ENCODE assay signal across 8 cellular contexts in genomic region chr14:53151867-53152626, GRCh38. TPM values are rescaled to one million over a fixed set of nuclear protein-coding genes. Genes with fewer than 3 reads are reported as not detected.
A peak's percentile ranks its signal among the peaks of the same experiment; 100 is the strongest.
DNase-seq lines count a peak whose midpoint lies in the region; ATAC-seq and TF ChIP-seq lines count a peak whose summit lies in the region.

No MANE protein-coding gene starts in this region.

- TF ChIP-seq EP300 in SK-N-SH (IDR thresholded peaks at IDR 0.05; ENCODE audit: borderline replicate concordance in 1 of 2, low read depth in 1 of 2, low read length in 1 of 2) = no peak

- 1% methylated on average over 24 of the region's 57 CpGs for WGBS in SK-N-SH (ENCODE audit: low lambda C conversion rate)
- WGBS in heart left ventricle, 4 donors = 0 to 1% (median 0%) methylated on average over 39 to 57 of the region's 57 CpGs
- WGBS in urinary bladder = under 1% methylated on average over 57 of the region's 57 CpGs

- H3K9me3 Mint-ChIP-seq in activated naive CD8-positive, alpha-beta T cell treated with anti-CD3 and anti-CD28 coated beads, Interleukin-2, amount 50 U/mL, for 24 hours = no peaks in the 10 kb centered on the region
- peaks cover under 1% of the 10 kb centered on the region for H3K9me3 Mint-ChIP-seq in progenitor cell of endocrine pancreas (ENCODE audit: low read depth)

- H3K9ac ChIP-seq in SK-N-SH = peak overlapping the region; percentile 74

- H3K4me1 Mint-ChIP-seq in activated naive CD8-positive, alpha-beta T cell treated with anti-CD3 and anti-CD28 coated beads, Interleukin-2, amount 50 U/mL, for 24 hours = peaks cover 52% of the 10 kb centered on the region
- peaks cover 14% of the 10 kb centered on the region for H3K4me1 Mint-ChIP-seq in progenitor cell of endocrine pancreas (ENCODE audit: low read depth)

- H3K4me3 ChIP-seq in Jurkat, Clone E6-1 (ENCODE audit: low read length) = peak overlapping the region; percentile 70
- H3K4me3 ChIP-seq in SK-N-SH (ENCODE audit: low read depth in 2 of 2, low read length in 1 of 2) (peak overlapping the region; percentile 90 to 94), heart left ventricle (peak overlapping the region; percentile 58 to 96 (median 88)), urinary bladder (ENCODE audit: low read depth, low read length) (peak overlapping the region; percentile 73)

- peak overlapping the region; percentile 61 to 72; a peak in 3 of 4 replicates for H3K27ac ChIP-seq in SK-N-SH (ENCODE audit: low read depth in 2 of 2, low read length in 1 of 2)
- H3K27ac ChIP-seq in heart left ventricle = peak overlapping the region; percentile 80 to 95 (median 89)
- peak overlapping the region; percentile 94 for H3K27ac ChIP-seq in urinary bladder (ENCODE audit: low read depth)

- intact Hi-C loops in heart left ventricle (cut with DNase I) = loop anchor here in 2 of 10 donors (5.0 to 10.0 kb wide), 4 partner anchors 143 to 447 kb away; partner anchors contain the start of gene PSMC6 (in 1 of the 2)

- no peak for TF ChIP-seq POLR2A in heart left ventricle (IDR thresholded peaks at IDR 0.05)

- no peaks in the 10 kb centered on the region for H3K9me3 ChIP-seq in SK-N-SH
- H3K9me3 ChIP-seq in heart left ventricle = no peaks in the 10 kb centered on the region

- H3F3A ChIP-seq in SK-N-SH (replicated peaks; ENCODE audit: insufficient read depth) = peaks cover 7% of the 10 kb centered on the region

- H2AFZ ChIP-seq in SK-N-SH (ENCODE audit: low read depth) = peak overlapping the region; percentile 84

- no peaks in the 10 kb centered on the region for H3K36me3 ChIP-seq in SK-N-SH (replicated peaks in 1 of 2; ENCODE audit: control insufficient read depth in 1 of 2, insufficient read depth in 2 of 2, low read length in 1 of 2)
- no peaks in the 10 kb centered on the region for H3K36me3 ChIP-seq in heart left ventricle
- no peaks in the 10 kb centered on the region for H3K36me3 ChIP-seq in urinary bladder (ENCODE audit: insufficient read depth)

- POLR2A ChIA-PET in SK-N-SH (lab: Yijun Ruan, JAX) = interaction anchor here (1.1 to 2.8 kb wide), 5 partner anchors 10 to 201 kb away, joined by 3 to 8 read pairs (median 7); partner anchors contain the start of gene FERMT2

- peak; percentile 23; the same call in 1 of the 2 replicates for TF ChIP-seq RAD21 in SK-N-SH (IDR thresholded peaks at IDR 0.05; ENCODE audit: low read length)

- ATAC-seq in GM21528 (IDR thresholded peaks at IDR 0.05; ENCODE audit: low FRiP score, unreplicated experiment) = peak; percentile 19
- peak; percentile 43 for ATAC-seq in activated naive CD8-positive, alpha-beta T cell treated with anti-CD3 and anti-CD28 coated beads, Interleukin-2, amount 50 U/mL, for 24 hours
- ATAC-seq in heart left ventricle = peak; percentile 21 to 64 (median 62)

- no peaks in the 10 kb centered on the region for H3K27me3 Mint-ChIP-seq in activated naive CD8-positive, alpha-beta T cell treated with anti-CD3 and anti-CD28 coated beads, Interleukin-2, amount 50 U/mL, for 24 hours
- no peaks in the 10 kb centered on the region for H3K27me3 Mint-ChIP-seq in progenitor cell of endocrine pancreas

- H3K27ac Mint-ChIP-seq in activated naive CD8-positive, alpha-beta T cell treated with anti-CD3 and anti-CD28 coated beads, Interleukin-2, amount 50 U/mL, for 24 hours = peak overlapping the region; percentile 97
- peak overlapping the region; percentile 35 for H3K27ac Mint-ChIP-seq in progenitor cell of endocrine pancreas

- no peaks in the 10 kb centered on the region; the same call in 1 of the 2 replicates for H4K20me1 ChIP-seq in SK-N-SH (ENCODE audit: insufficient read depth)

- peak overlapping the region; percentile 100 for H3K4me3 Mint-ChIP-seq in activated naive CD8-positive, alpha-beta T cell treated with anti-CD3 and anti-CD28 coated beads, Interleukin-2, amount 50 U/mL, for 24 hours
- peak overlapping the region; percentile 93 for H3K4me3 Mint-ChIP-seq in progenitor cell of endocrine pancreas (ENCODE audit: low read depth)

- peaks cover 47% of the 10 kb centered on the region for H3K79me2 ChIP-seq in SK-N-SH (ENCODE audit: insufficient read depth)

- CTCF ChIA-PET in SK-N-SH (lab: Yijun Ruan, JAX) = interaction anchor here (0.7 to 1.9 kb wide), 9 partner anchors 10 to 154 kb away, joined by 3 to 5 read pairs (median 5); no protein-coding TSS in a partner anchor

- H3K27me3 ChIP-seq in SK-N-SH (ENCODE audit: insufficient read depth) (no peaks in the 10 kb centered on the region), heart left ventricle (no peaks in the 10 kb centered on the region)

- H3K9me2 ChIP-seq in SK-N-SH = no peaks in the 10 kb centered on the region

- peaks cover 12% of the 10 kb centered on the region for H3K36me3 Mint-ChIP-seq in activated naive CD8-positive, alpha-beta T cell treated with anti-CD3 and anti-CD28 coated beads, Interleukin-2, amount 50 U/mL, for 24 hours (ENCODE audit: low read depth)
- H3K36me3 Mint-ChIP-seq in progenitor cell of endocrine pancreas (ENCODE audit: insufficient read depth) = peaks cover under 1% of the 10 kb centered on the region

- DNase-seq in DMS153 (lab: John Stamatoyannopoulos, UW) = peak; percentile 24
- DNase-seq in Jurkat, Clone E6-1 (ENCODE audit: low read depth, low spot score) = no peak
- DNase-seq in SK-N-SH = peak; percentile 81
- DNase-seq in activated naive CD8-positive, alpha-beta T cell treated with anti-CD3 and anti-CD28 coated beads, Interleukin-2, amount 50 U/mL, for 24 hours = peak; percentile 70
- DNase-seq in heart left ventricle = peak; percentile 43 to 81 (median 57)
- DNase-seq in progenitor cell of endocrine pancreas (ENCODE audit: low spot score, unreplicated experiment) = peak; percentile 25

- H3K4me1 ChIP-seq in SK-N-SH (ENCODE audit: control insufficient read depth in 1 of 2, insufficient read depth in 2 of 2, low read depth in 1 of 2, low read length in 1 of 2) = peaks cover 0 to 18% of the 10 kb centered on the region in 2 experiments; a peak in 2 of 4 replicates
- peaks cover 0 to 52% (median 15%) of the 10 kb centered on the region in 12 donors for H3K4me1 ChIP-seq in heart left ventricle
- peaks cover 2% of the 10 kb centered on the region for H3K4me1 ChIP-seq in urinary bladder (ENCODE audit: insufficient read depth)

- peak; percentile 37; the same call in 1 of the 2 replicates for TF ChIP-seq CTCF in SK-N-SH (IDR thresholded peaks at IDR 0.05)
- peak in 2 of 12 donors; percentile 7 to 14 for TF ChIP-seq CTCF in heart left ventricle (IDR thresholded peaks at IDR 0.05)
- peak; percentile 38 for TF ChIP-seq CTCF in progenitor cell of endocrine pancreas (IDR thresholded peaks at IDR 0.05; ENCODE audit: unreplicated experiment)

- H3K4me2 ChIP-seq in SK-N-SH = peak overlapping the region; percentile 97

TF ChIP-seq in SK-N-SH, 30 proteins besides CTCF, POLR2A, EP300 and RAD21:
- no peak for TF ChIP-seq GATA2 (CRISPR knock-in tag; IDR thresholded peaks at IDR 0.05)
- TF ChIP-seq MAX (IDR thresholded peaks at IDR 0.05; ENCODE audit: low read depth) = peak; percentile 9; the same call in 1 of the 2 replicates

RNA-seq across cellular contexts. Expression of gene DDHD1, which starts 1.1 kb away (rescaled TPM):
- 8.3 TPM for polyA plus RNA-seq in Jurkat, Clone E6-1 (2012; ENCODE audit: insufficient read depth, insufficient read length)
- polyA plus RNA-seq in SK-N-SH (2012; rRNA removed) = 1.9 and 2.6 TPM in 2 replicates
- polyA plus RNA-seq in SK-N-SH (2012; cell fraction: cytosol; rRNA removed) = 2.5 and 2.6 TPM in 2 replicates
- polyA plus RNA-seq in SK-N-SH (2012; cell fraction: nucleus; rRNA removed) = 2.8 and 6.3 TPM in 2 replicates
- total RNA-seq in heart left ventricle = 10 to 100 TPM in 2 of 9 donors, 1 to 10 TPM in 7; 5.9 to 12.1 (median 7.8) TPM
- polyA plus RNA-seq in heart left ventricle = 1 to 10 TPM; 3.5 TPM
- total RNA-seq in progenitor cell of endocrine pancreas = 23.0 and 23.6 TPM in 2 replicates
- total RNA-seq in urinary bladder = 71.1 TPM
- 5.4 TPM for polyA plus RNA-seq in urinary bladder
